Comparison of ENCODE assay signal across 12 cellular contexts in genomic region chr16:25966172-25967097, GRCh38.
DNase-seq lines count a peak whose midpoint lies in the region; ATAC-seq, FAIRE-seq and TF ChIP-seq lines count a peak whose summit lies in the region.
"Had no signal": no experiment of that assay in that cellular context is flagged by ENCODE, and none has a peak within 500 bp of the region (broad histone marks: within the 10 kb centered on the region; RNA-seq: fewer than 3 reads in every experiment).

No MANE protein-coding gene starts in this region.

- no peaks in the 10 kb centered on the region for H3K9me3 ChIP-seq in OCI-LY3 (ENCODE audit: insufficient read depth, low read length)
- H3K9me3 ChIP-seq in right cardiac atrium (ENCODE audit: control insufficient read depth, low read length) = no peaks in the 10 kb centered on the region
- H3K9me3 ChIP-seq in endodermal cell (ENCODE audit: control insufficient read depth, low read length) = no peaks in the 10 kb centered on the region

- H3K27me3 Mint-ChIP-seq in endodermal cell (ENCODE audit: insufficient read depth) = no peaks in the 10 kb centered on the region
- H3K27me3 Mint-ChIP-seq: central memory CD8-positive, alpha-beta T cell had no signal

- no peak overlapping the region for H2AFZ ChIP-seq in OCI-LY3 (ENCODE audit: low read depth, low read length)

- peak; percentile 12; the same call in 1 of the 2 replicates for TF ChIP-seq CTCF in OCI-LY3 (IDR thresholded peaks at IDR 0.05; ENCODE audit: low read depth, low read length)
- TF ChIP-seq CTCF in endodermal cell (conservative IDR thresholded peaks at IDR 0.05) = no peak

- no peak overlapping the region for H3K27ac Mint-ChIP-seq in endodermal cell
- H3K27ac Mint-ChIP-seq: CD8-positive, alpha-beta memory T cell had no signal

- H3K4me3 ChIP-seq in OCI-LY3 (ENCODE audit: low read length) (peak overlapping the region; percentile 48), right cardiac atrium (ENCODE audit: low read length) (no peak overlapping the region), endodermal cell (ENCODE audit: low read length) (no peak overlapping the region)

- peak overlapping the region; percentile 91 for H3K27ac ChIP-seq in OCI-LY3 (ENCODE audit: low read length)
- no peak overlapping the region for H3K27ac ChIP-seq in right cardiac atrium (ENCODE audit: low read length)
- no peak overlapping the region for H3K27ac ChIP-seq in endodermal cell (ENCODE audit: low read depth, low read length)

- no peak for TF ChIP-seq POLR2A in GM12891 (IDR thresholded peaks at IDR 0.05; ENCODE audit: low read depth, low read length)

- H3K4me1 Mint-ChIP-seq in endodermal cell = no peaks in the 10 kb centered on the region
- H3K4me1 Mint-ChIP-seq: central memory CD8-positive, alpha-beta T cell had no signal

- H3K36me3 Mint-ChIP-seq in endodermal cell (ENCODE audit: low read depth) = no peaks in the 10 kb centered on the region
- H3K36me3 Mint-ChIP-seq: CD8-positive, alpha-beta memory T cell had no signal

- peaks cover 3% of the 10 kb centered on the region for H3K9me3 Mint-ChIP-seq in endodermal cell
- H3K9me3 Mint-ChIP-seq: central memory CD8-positive, alpha-beta T cell had no signal

- H3K27me3 ChIP-seq in OCI-LY3 (ENCODE audit: low read depth, low read length) (no peaks in the 10 kb centered on the region), right cardiac atrium (ENCODE audit: control insufficient read depth, insufficient read depth) (no peaks in the 10 kb centered on the region), endodermal cell (ENCODE audit: control insufficient read depth, insufficient read depth, low read length, poor library complexity, severe bottlenecking) (no peaks in the 10 kb centered on the region)

- ATAC-seq in GM19023 (IDR thresholded peaks at IDR 0.05; ENCODE audit: unreplicated experiment) = peak; percentile 91
- peak; percentile 96 for ATAC-seq in HG02852 (IDR thresholded peaks at IDR 0.05; ENCODE audit: unreplicated experiment)
- no peak for ATAC-seq in right cardiac atrium
- ATAC-seq in left colon = no peak

- no peaks in the 10 kb centered on the region for H4K20me1 ChIP-seq in OCI-LY3 (ENCODE audit: insufficient read depth, low read length)

- H3K4me2 ChIP-seq in OCI-LY3 (ENCODE audit: low read length) = peak overlapping the region; percentile 78

- H3K9ac ChIP-seq in OCI-LY3 (ENCODE audit: low read length) (peak overlapping the region; percentile 53; the same call in 1 of the 2 replicates), endodermal cell (ENCODE audit: extremely low read depth, low read length, poor library complexity, severe bottlenecking) (no peak overlapping the region)

- no peaks in the 10 kb centered on the region for H3K36me3 ChIP-seq in OCI-LY3 (replicated peaks; ENCODE audit: low read depth, low read length)
- H3K36me3 ChIP-seq in endodermal cell (ENCODE audit: control insufficient read depth, insufficient read depth, low read length) = no peaks in the 10 kb centered on the region

- no peak for FAIRE-seq in GM12891 (lab: Jason Lieb, UNC)
- FAIRE-seq: GM18507 had no signal

- WGBS in right cardiac atrium = 33% methylated on average over 1 of the region's 1 CpG
- 83 to 86% methylated on average over 1 of the region's 1 CpG for WGBS in endodermal cell (ENCODE audit: insufficient coverage in 1 of 2, insufficient read length in 1 of 2), 2 experiments

- H3K4me1 ChIP-seq in OCI-LY3 (ENCODE audit: low read length) = peaks cover 56% of the 10 kb centered on the region
- no peaks in the 10 kb centered on the region for H3K4me1 ChIP-seq in right cardiac atrium (ENCODE audit: control insufficient read depth, insufficient read depth, low read length)
- H3K4me1 ChIP-seq in endodermal cell (ENCODE audit: control insufficient read depth, insufficient read depth, low read length) = no peaks in the 10 kb centered on the region

- no peaks in the 10 kb centered on the region for H3K79me2 ChIP-seq in OCI-LY3 (ENCODE audit: low read length)

- DNase-seq in GM12891 (ENCODE audit: insufficient read length, low spot score) = peak; percentile 5
- no peak for DNase-seq in right cardiac atrium
- DNase-seq in NCI-H345 treated with DMSO at 0.1 percent for 48 hours (lab: John Stamatoyannopoulos, UW; ENCODE audit: unreplicated experiment) = no peak
- no peak for DNase-seq in left colon
- no peak for DNase-seq in endodermal cell
- DNase-seq: CD8-positive, alpha-beta memory T cell; NCI-H2171 treated with DMSO at 0.1 percent for 48 hours had no signal

- intact Hi-C loops in right cardiac atrium (cut with DNase I) (no loop called here), left colon (cut with DNase I, micrococcal nuclease) (no loop called here)

- H3K4me3 Mint-ChIP-seq in endodermal cell = no peak overlapping the region
- H3K4me3 Mint-ChIP-seq: CD8-positive, alpha-beta memory T cell; central memory CD8-positive, alpha-beta T cell had no signal

TF ChIP-seq in GM12891, 5 proteins besides CTCF, POLR2A, EP300 and RAD21:
- TF ChIP-seq SPI1 (IDR thresholded peaks at IDR 0.05; ENCODE audit: low read depth, low read length) = no peak
- no peak for TF ChIP-seq POLR2AphosphoS5 (IDR thresholded peaks at IDR 0.05; ENCODE audit: low read depth, low read length)
- TF ChIP-seq TAF1 (IDR thresholded peaks at IDR 0.05; ENCODE audit: low read depth, low read length) = no peak
- no peak for TF ChIP-seq PAX5 (IDR thresholded peaks at IDR 0.05; ENCODE audit: insufficient read depth, low read length, severe bottlenecking)
- no peak for TF ChIP-seq POU2F2 (IDR thresholded peaks at IDR 0.05; ENCODE audit: low read depth, low read length)

Comparison
In these comparisons a context has a peak if more than half of its experiments do, and no peak if none do; other contexts are left out.
1. ATAC-seq: peak in GM19023 (single experiment) and HG02852 (single experiment); none in right cardiac atrium (0 of 2) and left colon (single experiment).